ENCODE assay signal across 8 cellular contexts in genomic region chr12:1592444-1593231, GRCh38. TPM values are rescaled to one million over a fixed set of nuclear protein-coding genes. Genes with fewer than 3 reads are reported as not detected.
DNase-seq lines count a peak whose midpoint lies in the region; ATAC-seq and TF ChIP-seq lines count a peak whose summit lies in the region.

No MANE protein-coding gene starts in this region.

- peak overlapping the region in 4 of 5 donors; percentile 32 to 87 (median 55) for H3K9ac ChIP-seq in subcutaneous abdominal adipose tissue (ENCODE audit: low read length in 5 of 5)

- H3K27me3 Mint-ChIP-seq in activated CD8-positive, alpha-beta memory T cell treated with anti-CD3 and anti-CD28 coated beads, Interleukin-2, amount 10 ng/mL, durations not matched to agents 7 days and 5 days, result no peaks in the 10 kb centered on the region
- H3K27me3 Mint-ChIP-seq in naive B cell, result no peaks in the 10 kb centered on the region

- peak overlapping the region; percentile 92 for H3K27ac Mint-ChIP-seq in activated CD8-positive, alpha-beta memory T cell treated with anti-CD3 and anti-CD28 coated beads, Interleukin-2, amount 10 ng/mL, durations not matched to agents 7 days and 5 days
- H3K27ac Mint-ChIP-seq in naive B cell, result peak overlapping the region; percentile 77 to 97 (median 90)

- CTCF ChIA-PET in activated CD8-positive, alpha-beta memory T cell treated with anti-CD3 and anti-CD28 coated beads, Interleukin-2, amount 10 ng/mL, durations not matched to agents 7 days and 5 days (lab: Charles Lee), result interaction anchor here (0.8 to 4.0 kb wide), 10 partner anchors 10 to 1017 kb away, joined by 3 to 34 read pairs (median 4); no protein-coding TSS in a partner anchor

- H3K4me1 ChIP-seq in subcutaneous abdominal adipose tissue (ENCODE audit: control insufficient read depth in 5 of 5, insufficient read depth in 5 of 5, low read length in 5 of 5), result peaks cover 13 to 64% (median 59%) of the 10 kb centered on the region in 5 donors

- H3K36me3 ChIP-seq in subcutaneous abdominal adipose tissue (ENCODE audit: control insufficient read depth in 5 of 5, insufficient read depth in 5 of 5, low read length in 5 of 5), result no peaks in the 10 kb centered on the region

- DNase-seq in Right ventricle myocardium superior (peak; percentile 45), Right ventricle myocardium inferior (ENCODE audit: missing footprints) (no peak), NCI-H69 (lab: John Stamatoyannopoulos, UW) (peak; percentile 81), epithelial cell of esophagus (ENCODE audit: low read depth) (peak; percentile 64), naive B cell (peak; percentile 34)
- peak; percentile 88 for DNase-seq in activated CD8-positive, alpha-beta memory T cell treated with anti-CD3 and anti-CD28 coated beads, Interleukin-2, amount 10 ng/mL, durations not matched to agents 7 days and 5 days

- no peaks in the 10 kb centered on the region for H3K27me3 ChIP-seq in subcutaneous abdominal adipose tissue (ENCODE audit: control insufficient read depth in 5 of 5, insufficient read depth in 4 of 5, low read length in 5 of 5)

- H3K4me3 ChIP-seq in epithelial cell of esophagus (ENCODE audit: low read length) (peak overlapping the region; percentile 54), subcutaneous abdominal adipose tissue (ENCODE audit: low read depth in 1 of 5, low read length in 5 of 5) (peak overlapping the region; percentile 51 to 90 (median 82))

- intact Hi-C loops in Right ventricle myocardium superior (cut with DNase I) (no loop called here), Right ventricle myocardium inferior (cut with DNase I) (loop anchor here (5.0 kb wide), 1 partner anchor 600 kb away; the partner anchor contains the start of gene ERC1)

- no peak for TF ChIP-seq CTCF in epithelial cell of esophagus (IDR thresholded peaks at IDR 0.05; ENCODE audit: insufficient read depth, low read depth, low read length, missing control alignments)

- peaks cover 23% of the 10 kb centered on the region for H3K36me3 Mint-ChIP-seq in activated CD8-positive, alpha-beta memory T cell treated with anti-CD3 and anti-CD28 coated beads, Interleukin-2, amount 10 ng/mL, durations not matched to agents 7 days and 5 days
- no peaks in the 10 kb centered on the region for H3K36me3 Mint-ChIP-seq in naive B cell

- peak overlapping the region; percentile 87 for H3K4me3 Mint-ChIP-seq in activated CD8-positive, alpha-beta memory T cell treated with anti-CD3 and anti-CD28 coated beads, Interleukin-2, amount 10 ng/mL, durations not matched to agents 7 days and 5 days
- H3K4me3 Mint-ChIP-seq in naive B cell, result peak overlapping the region; percentile 90 to 96 (median 91)

- H3K9me3 Mint-ChIP-seq in activated CD8-positive, alpha-beta memory T cell treated with anti-CD3 and anti-CD28 coated beads, Interleukin-2, amount 10 ng/mL, durations not matched to agents 7 days and 5 days (ENCODE audit: low read depth), result no peaks in the 10 kb centered on the region
- H3K9me3 Mint-ChIP-seq in naive B cell, result peaks cover 0 to 1% (median 0%) of the 10 kb centered on the region in 7 donors

- H3K27ac ChIP-seq in subcutaneous abdominal adipose tissue (ENCODE audit: low read depth, low read length), result peak overlapping the region; percentile 76

- H3K9me3 ChIP-seq in subcutaneous abdominal adipose tissue (ENCODE audit: control insufficient read depth in 5 of 5, low read length in 5 of 5), result no peaks in the 10 kb centered on the region

- H3K4me1 Mint-ChIP-seq in activated CD8-positive, alpha-beta memory T cell treated with anti-CD3 and anti-CD28 coated beads, Interleukin-2, amount 10 ng/mL, durations not matched to agents 7 days and 5 days, result peaks cover 49% of the 10 kb centered on the region
- H3K4me1 Mint-ChIP-seq in naive B cell, result peaks cover 48 to 65% (median 64%) of the 10 kb centered on the region in 3 donors

- ATAC-seq in Right ventricle myocardium superior (ENCODE audit: poor library complexity) (no peak), Right ventricle myocardium inferior (no peak), naive B cell (ENCODE audit: low read depth in 2 of 2) (no peak), HG02884 (IDR thresholded peaks at IDR 0.05; ENCODE audit: unreplicated experiment) (no peak)
- peak; percentile 44 for ATAC-seq in activated CD8-positive, alpha-beta memory T cell treated with anti-CD3 and anti-CD28 coated beads, Interleukin-2, amount 10 ng/mL, durations not matched to agents 7 days and 5 days

RNA-seq across cellular contexts. Expression of gene FBXL14, which starts 1.7 kb away (rescaled TPM):
- total RNA-seq in Right ventricle myocardium superior (7.0 TPM), Right ventricle myocardium inferior (6.2 TPM)
- total RNA-seq in activated CD8-positive, alpha-beta memory T cell treated with anti-CD3 and anti-CD28 coated beads, Interleukin-2, amount 10 ng/mL, durations not matched to agents 7 days and 5 days, result 10 to 100 TPM; 28.2 to 33.4 TPM
- 10 to 100 TPM; 11.2 to 20.6 (median 14.6) TPM for polyA plus RNA-seq in naive B cell (ENCODE audit: low read depth in 6 of 6)

RNA-seq across cellular contexts. Expression of gene WNT5B, which starts 36.4 kb away (rescaled TPM):
- total RNA-seq in Right ventricle myocardium superior (3.2 TPM), Right ventricle myocardium inferior (2.9 TPM)
- total RNA-seq in activated CD8-positive, alpha-beta memory T cell treated with anti-CD3 and anti-CD28 coated beads, Interleukin-2, amount 10 ng/mL, durations not matched to agents 7 days and 5 days, result 1 to 10 TPM in 1 of 2 experiments, under 1 TPM in 1; 0.70 to 5.8 TPM
- polyA plus RNA-seq in naive B cell (ENCODE audit: low read depth in 6 of 6), result not detected
